ENCODE assay signal across 8 cellular contexts in genomic region chr12:50074936-50075807, GRCh38. TPM values are rescaled to one million over a fixed set of nuclear protein-coding genes. Genes with fewer than 3 reads are reported as not detected.
DNase-seq lines count a peak whose midpoint lies in the region; ATAC-seq, FAIRE-seq and TF ChIP-seq lines count a peak whose summit lies in the region.

No MANE protein-coding gene starts in this region.

- no peak for FAIRE-seq in small intestine (lab: Jason Lieb, UNC)

- in situ Hi-C loops in astrocyte of the cerebellum (cut with HindIII; ENCODE audit: low sequenced_read_pairs): no loop called here

- WGBS in small intestine, 3 donors: 1 to 5% (median 1%) methylated on average over 9 of the region's 9 CpGs

- no peak overlapping the region for H3K4me3 ChIP-seq in astrocyte of the cerebellum (ENCODE audit: low read depth, low read length)
- H3K4me3 ChIP-seq in small intestine (ENCODE audit: low read depth in 1 of 2, low read length in 2 of 2): no peak overlapping the region

- TF ChIP-seq CTCF in GM12874 (IDR thresholded peaks at IDR 0.05; ENCODE audit: insufficient read depth, low read depth, low read length) (peak; percentile 95), astrocyte of the cerebellum (IDR thresholded peaks at IDR 0.05; ENCODE audit: low read depth, low read length, missing control alignments) (peak; percentile 93)

- H3K36me3 ChIP-seq in small intestine (ENCODE audit: control insufficient read depth in 2 of 2, insufficient read depth in 2 of 2, low read length in 2 of 2): no peaks in the 10 kb centered on the region

- DNase-seq in NCI-H1417 treated with DMSO at 0.1 percent for 48 hours (lab: John Stamatoyannopoulos, UW): peak; percentile 32
- DNase-seq in T-helper 9 cell: peak; percentile 80
- DNase-seq in astrocyte of the cerebellum (ENCODE audit: low read depth): peak; percentile 64
- DNase-seq in hypothalamus (lab: John Stamatoyannopoulos, UW): peak; percentile 19 to 87 (median 65)
- peak; percentile 81 for DNase-seq in small intestine

- H3K9me3 ChIP-seq in small intestine (ENCODE audit: control insufficient read depth, low read depth): no peaks in the 10 kb centered on the region

- ATAC-seq in HG02571 (IDR thresholded peaks at IDR 0.05; ENCODE audit: unreplicated experiment): peak; percentile 73
- ATAC-seq in HG02938 (IDR thresholded peaks at IDR 0.05; ENCODE audit: unreplicated experiment): no peak

- H3K4me1 ChIP-seq in small intestine (ENCODE audit: control insufficient read depth in 2 of 2, insufficient read depth in 1 of 2, low read depth in 1 of 2, low read length in 1 of 2): no peaks in the 10 kb centered on the region

- peak overlapping the region in 1 of 2 donors; percentile 35 for H3K27ac ChIP-seq in small intestine (ENCODE audit: low read depth in 1 of 2, low read length in 1 of 2)

- no peaks in the 10 kb centered on the region for H3K27me3 ChIP-seq in small intestine (ENCODE audit: control insufficient read depth in 2 of 2, insufficient read depth in 2 of 2, low read length in 2 of 2)

RNA-seq across cellular contexts. Expression of gene SMARCD1, which starts 10.0 kb away (rescaled TPM):
- polyA plus RNA-seq in small intestine: 10 to 100 TPM; 18.1 to 20.9 (median 20.6) TPM

RNA-seq across cellular contexts. Expression of gene ASIC1, which starts 17.8 kb away (rescaled TPM):
- under 1 TPM in 2 of 3 donors, not detected in 1; 0.81 to 0.85 TPM for polyA plus RNA-seq in small intestine

RNA-seq across cellular contexts. Expression of gene GPD1, which starts 28.6 kb away (rescaled TPM):
- polyA plus RNA-seq in small intestine: 100 to 1,000 TPM in 2 of 3 donors, 10 to 100 TPM in 1; 97.1 to 198 (median 117) TPM

RNA-seq across cellular contexts. Expression of gene COX14, which starts 36.9 kb away (rescaled TPM):
- 100 to 1,000 TPM; 133 to 236 (median 182) TPM for polyA plus RNA-seq in small intestine

RNA-seq across cellular contexts. Expression of gene RACGAP1, which starts 49.9 kb away (rescaled TPM):
- polyA plus RNA-seq in small intestine: 10 to 100 TPM in 1 of 3 donors, 1 to 10 TPM in 2; 3.5 to 25.9 (median 6.5) TPM
